In genomic region chr14:62585247-62585646, GRCh38 we compare ENCODE assay signal across 22 cellular contexts.
DNase-seq lines count a peak whose midpoint lies in the region; ATAC-seq, FAIRE-seq and TF ChIP-seq lines count a peak whose summit lies in the region.
"Had no signal": no experiment of that assay in that cellular context is flagged by ENCODE, and none has a peak within 500 bp of the region (broad histone marks: within the 10 kb centered on the region; RNA-seq: fewer than 3 reads in every experiment).

No MANE protein-coding gene starts in this region.

- ATAC-seq in K562, result no peak
- ATAC-seq: GM12878, GM23338 had no signal

- BruUV-seq in K562 (replicated peaks; lab: Mats Ljungman, UMichigan), result no TSS peak
- no TSS peak for BruUV-seq in A673 (replicated peaks; lab: Mats Ljungman, UMichigan)

- H2BK20ac ChIP-seq in H1 (ENCODE audit: low read length), result no peak overlapping the region

- DNase-seq in HCEC 1CT (peak; percentile 15), K562 (ENCODE audit: extremely low read depth in 1 of 4, low spot score in 3 of 4) (no peak), H1 (ENCODE audit: low read depth in 1 of 2, low spot score in 2 of 2) (no peak), A673 (ENCODE audit: low spot score) (no peak), NK-92 (lab: John Stamatoyannopoulos, UW; ENCODE audit: unreplicated experiment) (no peak), RCC 7860 (ENCODE audit: low spot score) (no peak)
- DNase-seq: ACHN; AML-193; BE2C; CD4-positive, alpha-beta T cell; CD8-positive, alpha-beta memory T cell; DMS 273 treated with DMSO at 0.1 percent for 48 hours; DMS79; EL; GDM1 had no signal

- H2AFZ ChIP-seq in K562 (ENCODE audit: low read depth, low read length) (no peak overlapping the region), H1 (ENCODE audit: low read length) (no peak overlapping the region)
- H2AFZ ChIP-seq: GM23338 had no signal

- POLR2A ChIA-PET in K562 (lab: Yijun Ruan, JAX) (interaction anchor here (0.7 kb wide), 1 partner anchor 393 kb away, joined by 3 read pairs; no protein-coding TSS in a partner anchor), H1 (lab: Charles Lee; ENCODE audit: partially characterized antibody) (no interaction called here), A673 (lab: Charles Lee; ENCODE audit: low non-redundant PET) (no interaction called here)

- in situ Hi-C loops in K562 (cut with MboI), result no loop called here

- no peak overlapping the region for H2BK12ac ChIP-seq in H1 (ENCODE audit: low read depth, low read length)

- no peak overlapping the region for H2BK120ac ChIP-seq in H1 (replicated peaks; ENCODE audit: low read depth, low read length)

- H3K27me3 ChIP-seq in K562 (ENCODE audit: control insufficient read depth in 2 of 2, insufficient read depth in 2 of 2, low read length in 2 of 2) (no peaks in the 10 kb centered on the region), H1 (replicated peaks in 1 of 4; ENCODE audit: control insufficient read depth in 3 of 4, extremely low read depth in 1 of 4, insufficient read depth in 3 of 4, low read length in 3 of 4) (peaks cover 0 to 1% (median 0%) of the 10 kb centered on the region in 4 experiments; a peak in 1 of 7 replicates), A673 (replicated peaks; ENCODE audit: insufficient read depth, low read depth, low read length, poor library complexity) (no peaks in the 10 kb centered on the region)
- H3K27me3 ChIP-seq: BE2C; BLaER1 treated with 17β-estradiol and CSF1 and Interleukin-3, amounts not matched to agents 10 nM and 100 nM had no signal

- H3K9me3 ChIP-seq in K562 (replicated peaks; ENCODE audit: control insufficient read depth, insufficient read depth, low read depth, low read length) (no peaks in the 10 kb centered on the region), H1 (ENCODE audit: insufficient read depth in 2 of 2, low read depth in 1 of 2, low read length in 1 of 2) (no peaks in the 10 kb centered on the region), A673 (ENCODE audit: low read depth, low read length, poor library complexity, severe bottlenecking) (peaks cover 16% of the 10 kb centered on the region)
- H3K9me3 ChIP-seq: BE2C; BLaER1 treated with 17β-estradiol and CSF1 and Interleukin-3, amounts not matched to agents 10 nM and 100 nM; HAP-1 had no signal

- intact Hi-C loops in K562 (cut with micrococcal nuclease), result no loop called here
- intact Hi-C loops in A673 (cut with micrococcal nuclease; ENCODE audit: unreplicated experiment), result no loop called here

- no peak overlapping the region for H2BK5ac ChIP-seq in H1 (ENCODE audit: low read depth, low read length)

- H4K91ac ChIP-seq in H1 (replicated peaks; ENCODE audit: insufficient read length, low read length), result no peak overlapping the region

- TF ChIP-seq CTCF in K562 (IDR thresholded peaks at IDR 0.05 in 2 of 3, conservative IDR thresholded peaks at IDR 0.05 in 1 of 3; ENCODE audit: insufficient read depth in 2 of 3, low read depth in 1 of 3, low read length in 3 of 3), result no peak
- no peak for TF ChIP-seq CTCF in H1 (IDR thresholded peaks at IDR 0.05; ENCODE audit: control extremely low read depth in 1 of 3, insufficient read depth in 1 of 3, low read depth in 1 of 3, low read length in 3 of 3)
- TF ChIP-seq CTCF in A673 (conservative IDR thresholded peaks at IDR 0.05; ENCODE audit: low read depth, low read length), result no peak

- no peaks in the 10 kb centered on the region for H3K4me1 ChIP-seq in K562 (replicated peaks in 1 of 2; ENCODE audit: control insufficient read depth in 2 of 2, insufficient read depth in 2 of 2, low read length in 2 of 2)
- no peaks in the 10 kb centered on the region for H3K4me1 ChIP-seq in H1 (replicated peaks in 1 of 4; ENCODE audit: control insufficient read depth in 3 of 4, insufficient read depth in 4 of 4, low read length in 3 of 4)
- peaks cover 20% of the 10 kb centered on the region for H3K4me1 ChIP-seq in A673 (ENCODE audit: insufficient read depth, low read length, poor library complexity, severe bottlenecking)
- H3K4me1 ChIP-seq: BE2C, HAP-1 had no signal

- H2BK15ac ChIP-seq in H1 (ENCODE audit: low read length), result no peak overlapping the region

- H2AK5ac ChIP-seq in H1 (ENCODE audit: low read depth, low read length), result no peak overlapping the region

- no peak overlapping the region for H3K23ac ChIP-seq in H1 (ENCODE audit: insufficient read length)

- H3K4me2 ChIP-seq in K562 (ENCODE audit: insufficient read depth, low read length) (no peak overlapping the region), H1 (ENCODE audit: insufficient read depth in 1 of 2, low read depth in 2 of 2, low read length in 2 of 2) (no peak overlapping the region)
- H3K4me2 ChIP-seq: BLaER1 treated with 17β-estradiol and CSF1 and Interleukin-3, amounts not matched to agents 10 nM and 100 nM; GM23338 had no signal

- no peak overlapping the region for H3K56ac ChIP-seq in H1 (replicated peaks; ENCODE audit: insufficient read length, low read depth, low read length)

- no peaks in the 10 kb centered on the region for H3K36me3 ChIP-seq in K562 (ENCODE audit: control insufficient read depth, insufficient read depth, low read length)
- H3K36me3 ChIP-seq in H1 (ENCODE audit: control insufficient read depth in 2 of 4, insufficient read depth in 4 of 4, low read length in 3 of 4), result no peaks in the 10 kb centered on the region
- no peaks in the 10 kb centered on the region for H3K36me3 ChIP-seq in A673 (ENCODE audit: insufficient read depth, low read length, poor library complexity, severe bottlenecking)
- H3K36me3 ChIP-seq: BE2C; BLaER1 treated with 17β-estradiol and CSF1 and Interleukin-3, amounts not matched to agents 10 nM and 100 nM; HAP-1 had no signal

- H3K79me2 ChIP-seq in K562 (ENCODE audit: control insufficient read depth, insufficient read depth, low read length) (no peaks in the 10 kb centered on the region), H1 (ENCODE audit: control insufficient read depth in 1 of 2, insufficient read depth in 2 of 2, low read length in 2 of 2) (no peaks in the 10 kb centered on the region)

- no peak overlapping the region for H3K4ac ChIP-seq in H1 (replicated peaks; ENCODE audit: insufficient read length, low read depth, low read length)

- FAIRE-seq in K562 (lab: Jason Lieb, UNC) (no peak), H1 (lab: Jason Lieb, UNC) (no peak), RCC 7860 (lab: Jason Lieb, UNC) (no peak)
- FAIRE-seq: D721Med, GM12878, GM19239, H54 had no signal

- no peak overlapping the region for H3K27ac ChIP-seq in K562 (ENCODE audit: extremely low read depth, low read depth, low read length)
- H3K27ac ChIP-seq in H1 (ENCODE audit: low read depth, low read length), result no peak overlapping the region
- no peak overlapping the region for H3K27ac ChIP-seq in A673 (ENCODE audit: low read depth, low read length, poor library complexity, severe bottlenecking)
- H3K27ac ChIP-seq: BLaER1 treated with 17β-estradiol and CSF1 and Interleukin-3, amounts not matched to agents 10 nM and 100 nM had no signal

- H3K9me1 ChIP-seq in K562 (ENCODE audit: control insufficient read depth, insufficient read depth, low read length), result no peaks in the 10 kb centered on the region

- H3K14ac ChIP-seq in H1 (ENCODE audit: insufficient read length), result no peak overlapping the region

- no peak overlapping the region for H3K9ac ChIP-seq in K562 (ENCODE audit: insufficient read depth in 1 of 2, low read depth in 2 of 2, low read length in 2 of 2)
- no peak overlapping the region for H3K9ac ChIP-seq in H1 (replicated peaks in 1 of 4; ENCODE audit: extremely low read depth in 1 of 4, low read depth in 3 of 4, low read length in 3 of 4)
- H3K9ac ChIP-seq: BLaER1 treated with 17β-estradiol and CSF1 and Interleukin-3, amounts not matched to agents 10 nM and 100 nM had no signal

- CTCF ChIA-PET in K562 (lab: Yijun Ruan, JAX; ENCODE audit: low intra/inter-chr PET ratio), result no interaction called here
- CTCF ChIA-PET in H1 (lab: Charles Lee; ENCODE audit: partially characterized antibody), result no interaction called here
- CTCF ChIA-PET in A673 (lab: Charles Lee), result no interaction called here

- no peak overlapping the region for H3K18ac ChIP-seq in H1 (ENCODE audit: extremely low read depth, low read length)

- 0% methylated on average over 2 of the region's 2 CpGs for WGBS in K562 (ENCODE audit: insufficient coverage, low coverage, missing lambda C conversion rate)
- WGBS in H1 (ENCODE audit: extremely low coverage in 1 of 2, insufficient coverage in 1 of 2, insufficient read length in 1 of 2, insufficient replicate concordance in 2 of 2, low coverage in 1 of 2, low lambda C conversion rate in 2 of 2, missing lambda C conversion rate in 1 of 2), 2 experiments, result 95% methylated on average over 2 of the region's 2 CpGs; no CpG with 5 or more reads in 1 of the 2 experiments

- H3K4me3 ChIP-seq in K562, result no peak overlapping the region
- H3K4me3 ChIP-seq in H1 (ENCODE audit: extremely low read depth in 1 of 4, insufficient read depth in 2 of 4, low read depth in 3 of 4, low read length in 4 of 4), result no peak overlapping the region
- no peak overlapping the region for H3K4me3 ChIP-seq in A673 (ENCODE audit: low read depth, low read length, poor library complexity, severe bottlenecking)
- H3K4me3 ChIP-seq: BLaER1 treated with 17β-estradiol and CSF1 and Interleukin-3, amounts not matched to agents 10 nM and 100 nM; GM12878; GM23338; HAP-1 had no signal

- H4K8ac ChIP-seq in H1 (ENCODE audit: extremely low read depth, insufficient read depth, low read length), result no peak overlapping the region

- TF ChIP-seq EP300 in K562 (IDR thresholded peaks at IDR 0.05; ENCODE audit: low read length) (no peak), H1 (IDR thresholded peaks at IDR 0.05; ENCODE audit: borderline replicate concordance in 1 of 2, low read depth in 2 of 2, low read length in 2 of 2) (no peak)

- H3K79me1 ChIP-seq in H1 (ENCODE audit: low read depth, low read length), result no peaks in the 10 kb centered on the region

- H3K23me2 ChIP-seq in H1 (ENCODE audit: low read depth, low read length), result no peaks in the 10 kb centered on the region; the same call in 1 of the 2 replicates

- TF ChIP-seq POLR2A in K562 (conservative IDR thresholded peaks at IDR 0.05) (no peak), H1 (IDR thresholded peaks at IDR 0.05; ENCODE audit: control extremely low read depth in 1 of 2, low read depth in 2 of 2, low read length in 2 of 2) (no peak)

- no peaks in the 10 kb centered on the region for H4K20me1 ChIP-seq in K562 (replicated peaks; ENCODE audit: control insufficient read depth, insufficient read depth, low read length)
- no peaks in the 10 kb centered on the region for H4K20me1 ChIP-seq in H1 (replicated peaks in 1 of 2; ENCODE audit: control insufficient read depth in 1 of 2, insufficient read depth in 2 of 2, low read length in 2 of 2)
- H4K20me1 ChIP-seq: BLaER1 treated with 17β-estradiol and CSF1 and Interleukin-3, amounts not matched to agents 10 nM and 100 nM had no signal

- TF ChIP-seq RAD21 in K562 (CRISPR knock-in tag; conservative IDR thresholded peaks at IDR 0.05 in 1 of 2, IDR thresholded peaks at IDR 0.05 in 1 of 2) (no peak), H1 (IDR thresholded peaks at IDR 0.05 in 1 of 2, conservative IDR thresholded peaks at IDR 0.05 in 1 of 2; ENCODE audit: low read depth in 2 of 2, low read length in 2 of 2) (no peak)

- H4K5ac ChIP-seq in H1 (ENCODE audit: insufficient read length, low read depth, low read length), result no peak overlapping the region

TF ChIP-seq in K562, 482 proteins besides CTCF, POLR2A, EP300 and RAD21 (continues in another document):
- peak; percentile 51; the same call in 1 of the 2 replicates for TF ChIP-seq MAFG (tag; conservative IDR thresholded peaks at IDR 0.05)

TF ChIP-seq in H1, 55 proteins besides CTCF, POLR2A, EP300 and RAD21 (continues in another document):
- peak; percentile 38; the same call in 1 of the 2 replicates for TF ChIP-seq BACH1 (IDR thresholded peaks at IDR 0.05; ENCODE audit: low read length)
